ENCODE assay signal across 9 cellular contexts in genomic region chr15:74373056-74373650, GRCh38. TPM values are rescaled to one million over a fixed set of nuclear protein-coding genes. Genes with fewer than 3 reads are reported as not detected.
DNase-seq lines count a peak whose midpoint lies in the region; ATAC-seq, FAIRE-seq and TF ChIP-seq lines count a peak whose summit lies in the region.
"Had no signal": no experiment of that assay in that cellular context is flagged by ENCODE, and none has a peak within 500 bp of the region (broad histone marks: within the 10 kb centered on the region; RNA-seq: fewer than 3 reads in every experiment).

No MANE protein-coding gene starts in this region.

- no peaks in the 10 kb centered on the region for H3K9me2 ChIP-seq in Loucy (replicated peaks; ENCODE audit: low read depth, low read length)

- H3K4me1 ChIP-seq in Loucy (ENCODE audit: insufficient read depth, low read length, poor library complexity, severe bottlenecking) (peaks cover 13% of the 10 kb centered on the region), GM12878 (ENCODE audit: control insufficient read depth, insufficient read depth, low read length) (peaks cover 26% of the 10 kb centered on the region), osteoblast (ENCODE audit: insufficient read depth, low read length) (peaks cover 21% of the 10 kb centered on the region)

- RAD21 ChIA-PET in GM12878 (lab: Charles Lee; ENCODE audit: unreplicated experiment) = interaction anchor here (1.3 to 2.9 kb wide), 4 partner anchors 11 to 396 kb away, joined by 3 to 16 read pairs (median 4); no protein-coding TSS in a partner anchor

- intact Hi-C loops in GM12878 (cut with micrococcal nuclease; ENCODE audit: unreplicated experiment) = loop anchor here (1.0 kb wide), 1 partner anchor 259 kb away; no protein-coding TSS in a partner anchor

- H3K27ac ChIP-seq in GM12878 (ENCODE audit: control insufficient read depth, insufficient read depth) (no peak overlapping the region), osteoblast (ENCODE audit: low read depth, low read length) (no peak overlapping the region), RWPE1 (no peak overlapping the region)

- DNase-seq in NCI-H82 (lab: John Stamatoyannopoulos, UW) (peak; percentile 41), NCI-H82 treated with DMSO at 0.1 percent for 48 hours (lab: John Stamatoyannopoulos, UW; ENCODE audit: unreplicated experiment) (no peak), GM12878 (ENCODE audit: low read depth, low spot score) (no peak), osteoblast (ENCODE audit: insufficient read length, low spot score, missing footprints) (no peak), DMS53 treated with DMSO at 0.1 percent for 48 hours (lab: John Stamatoyannopoulos, UW; ENCODE audit: unreplicated experiment) (no peak), H7 (no peak), RWPE1 (ENCODE audit: low spot score) (no peak)

- in situ Hi-C loops in GM12878 (cut with MboI) = no loop called here

- H3K4me3 ChIP-seq in Loucy (ENCODE audit: low read length, poor library complexity, severe bottlenecking) (peak overlapping the region; percentile 77), GM12878 (peak overlapping the region; percentile 69; the same call in 1 of the 2 replicates), osteoblast (ENCODE audit: insufficient read depth, low read length) (peak overlapping the region; percentile 85), H7 (ENCODE audit: insufficient read depth, low read depth, low read length) (no peak overlapping the region)

- BruUV-seq in GM12878 (replicated peaks; lab: Mats Ljungman, UMichigan) = no TSS peak

- no peaks in the 10 kb centered on the region for H4K20me1 ChIP-seq in Loucy (ENCODE audit: insufficient read depth, low read length, poor library complexity, severe bottlenecking)
- no peaks in the 10 kb centered on the region for H4K20me1 ChIP-seq in GM12878 (ENCODE audit: control insufficient read depth, insufficient read depth)
- no peaks in the 10 kb centered on the region for H4K20me1 ChIP-seq in osteoblast (ENCODE audit: insufficient read depth, low read length)

- ATAC-seq in GM12878 = no peak

- SMC1A ChIA-PET in GM12878 (lab: Charles Lee; ENCODE audit: uncharacterized antibody, unreplicated experiment) = interaction anchor here (1.2 to 21.3 kb wide), 5 partner anchors 9 to 395 kb away, joined by 3 to 544 read pairs (median 3); partner anchors contain the start of gene SEMA7A

- H2AFZ ChIP-seq in Loucy (ENCODE audit: low read length) (no peak overlapping the region; the same call in 1 of the 2 replicates), GM12878 (ENCODE audit: control insufficient read depth, low read depth, low read length) (peak overlapping the region; percentile 39), osteoblast (ENCODE audit: low read length) (peak overlapping the region; percentile 95)

- FAIRE-seq in GM12878 (lab: Jason Lieb, UNC) = no peak
- FAIRE-seq: TTC549 had no signal

- TF ChIP-seq RAD21 in GM12878 (IDR thresholded peaks at IDR 0.05; ENCODE audit: insufficient read depth, low read depth, low read length) = no peak

- TF ChIP-seq EP300 in GM12878 (IDR thresholded peaks at IDR 0.05; ENCODE audit: borderline replicate concordance in 1 of 2, control insufficient read depth in 1 of 2, low read depth in 2 of 2, low read length in 2 of 2) = no peak

- POLR2A ChIA-PET in GM12878 (lab: Charles Lee) = interaction anchor here (0.8 kb wide), 1 partner anchor 65 kb away, joined by 3 read pairs; no protein-coding TSS in a partner anchor
- POLR2A ChIA-PET in RWPE1 (lab: Yijun Ruan, JAX; ENCODE audit: low non-redundant PET) = no interaction called here

- WGBS in GM12878 (ENCODE audit: insufficient coverage, insufficient replicate concordance, low lambda C conversion rate, missing lambda C conversion rate) = 49% methylated on average over 13 of the region's 13 CpGs

- H3K4me2 ChIP-seq in Loucy (ENCODE audit: low read depth, low read length, poor library complexity, severe bottlenecking) (peak overlapping the region; percentile 96), GM12878 (ENCODE audit: control insufficient read depth, insufficient read depth) (peak overlapping the region; percentile 82; the same call in 1 of the 2 replicates), osteoblast (ENCODE audit: insufficient read depth, low read length) (peak overlapping the region; percentile 95)

- no peaks in the 10 kb centered on the region for H3K27me3 ChIP-seq in Loucy (ENCODE audit: insufficient read depth, low read length, poor library complexity, severe bottlenecking)
- no peaks in the 10 kb centered on the region; a peak in 2 of 4 replicates for H3K27me3 ChIP-seq in GM12878 (replicated peaks in 1 of 2; ENCODE audit: control insufficient read depth in 2 of 2, insufficient read depth in 2 of 2, low read length in 1 of 2)
- no peaks in the 10 kb centered on the region for H3K27me3 ChIP-seq in osteoblast (ENCODE audit: insufficient read depth, low read length)
- H3K27me3 ChIP-seq in H7 (ENCODE audit: control insufficient read depth, insufficient read depth, low read length) = no peaks in the 10 kb centered on the region; the same call in 1 of the 2 replicates

- H3K36me3 ChIP-seq in Loucy (ENCODE audit: insufficient read depth, low read length) (no peaks in the 10 kb centered on the region), GM12878 (ENCODE audit: control insufficient read depth in 2 of 2, insufficient read depth in 2 of 2, low read length in 1 of 2) (no peaks in the 10 kb centered on the region), osteoblast (ENCODE audit: insufficient read depth, low read length) (no peaks in the 10 kb centered on the region), H7 (replicated peaks; ENCODE audit: control insufficient read depth, insufficient read depth, low read length) (no peaks in the 10 kb centered on the region)

- CTCF ChIA-PET in GM12878 (lab: Yijun Ruan, JAX) (interaction anchor here (0.6 to 21.7 kb wide), 16 partner anchors 28 to 398 kb away, joined by 3 to 655 read pairs (median 4); partner anchors contain the start of gene SEMA7A), RWPE1 (lab: Yijun Ruan, JAX) (interaction anchor here (0.5 to 2.6 kb wide), 9 partner anchors 10 to 927 kb away, joined by 3 to 9 read pairs (median 5); no protein-coding TSS in a partner anchor)

- H3K9me3 ChIP-seq in Loucy (ENCODE audit: insufficient read depth, low read depth, low read length) (no peaks in the 10 kb centered on the region), GM12878 (replicated peaks; ENCODE audit: control insufficient read depth, insufficient read depth, low read length) (no peaks in the 10 kb centered on the region), osteoblast (ENCODE audit: low read depth, low read length) (no peaks in the 10 kb centered on the region)

- TF ChIP-seq POLR2A in GM12878 (IDR thresholded peaks at IDR 0.05; ENCODE audit: low read depth, low read length) = no peak

- H3K9ac ChIP-seq in Loucy (ENCODE audit: low read depth, low read length, poor library complexity, severe bottlenecking) = no peak overlapping the region
- no peak overlapping the region; the same call in 1 of the 2 replicates for H3K9ac ChIP-seq in GM12878 (ENCODE audit: control insufficient read depth, insufficient read depth, low read length)

- no peak for TF ChIP-seq CTCF in Loucy (conservative IDR thresholded peaks at IDR 0.05; ENCODE audit: low read length)
- no peak for TF ChIP-seq CTCF in GM12878 (IDR thresholded peaks at IDR 0.05 in 2 of 3, conservative IDR thresholded peaks at IDR 0.05 in 1 of 3; ENCODE audit: control insufficient read depth in 2 of 3, extremely low read depth in 1 of 3, insufficient read depth in 1 of 3, low read depth in 3 of 3, low read length in 3 of 3)
- TF ChIP-seq CTCF in osteoblast (IDR thresholded peaks at IDR 0.05; ENCODE audit: extremely low read depth, low read depth, low read length) = no peak
- TF ChIP-seq CTCF in RWPE1 (conservative IDR thresholded peaks at IDR 0.05; ENCODE audit: low read depth) = no peak

- H3F3A ChIP-seq in Loucy (ENCODE audit: low read depth) = no peaks in the 10 kb centered on the region

- H3K79me2 ChIP-seq in Loucy (ENCODE audit: insufficient read depth, low read length) (no peaks in the 10 kb centered on the region), GM12878 (ENCODE audit: control insufficient read depth, insufficient read depth, low read length) (no peaks in the 10 kb centered on the region; the same call in 1 of the 2 replicates), osteoblast (ENCODE audit: insufficient read depth, low read length) (no peaks in the 10 kb centered on the region)

TF ChIP-seq in GM12878, 131 proteins besides CTCF, POLR2A, EP300 and RAD21:
- no peak for TF ChIP-seq NFYA (IDR thresholded peaks at IDR 0.05; ENCODE audit: borderline replicate concordance, low read depth, low read length)
- TF ChIP-seq ETV6 (conservative IDR thresholded peaks at IDR 0.05 in 1 of 2, IDR thresholded peaks at IDR 0.05 in 1 of 2; ENCODE audit: borderline replicate concordance in 1 of 2, low read depth in 1 of 2) = no peak
- no peak for TF ChIP-seq ZNF622 (IDR thresholded peaks at IDR 0.05)

RNA-seq across cellular contexts. Expression of gene CYP11A1, which starts 5.7 kb away (rescaled TPM):
- 8.3 and 9.5 TPM in 2 replicates for total RNA-seq in GM12878 (2013; cell fraction: nucleolus; rRNA removed)
- total RNA-seq in GM12878 (2014; rRNA removed) = not detected in 2 replicates
- not detected in 2 replicates for total RNA-seq in GM12878 (2014; rRNA removed; fragmentation: Illumina TruSeq; extraction: Trizol)
- total RNA-seq in GM12878 (2021) = 0.29 and 0.69 TPM in 2 replicates
- 0.34 TPM for polyA plus RNA-seq in GM12878 (2011; ENCODE audit: low read depth)
- polyA plus RNA-seq in GM12878 (2011; rRNA removed) = 1.1 and 1.2 TPM in 2 replicates
- polyA plus RNA-seq in GM12878 (2011; cell fraction: cytosol; rRNA removed) = 0.90 and 1.7 TPM in 2 replicates
- polyA plus RNA-seq in GM12878 (2011; cell fraction: nucleus; rRNA removed) = 1.4 and 3.2 TPM in 2 replicates
- polyA plus RNA-seq in GM12878 (2012) = 0.50 and 1.1 TPM in 2 replicates
- 0.19 TPM in 1 of 2 replicates, not detected in the other for polyA plus RNA-seq in GM12878 (2014; fragmentation: Illumina TruSeq; extraction: Trizol)
- under 1 TPM; 0.11 to 0.23 TPM for polyA plus RNA-seq in GM12878 (2014; fragmentation: Nextera tagmentation; extraction: Ambion mirVana)
- polyA plus RNA-seq in GM12878 (2014; rRNA removed) = 0.52 TPM in 1 of 2 replicates, not detected in the other
- polyA plus RNA-seq in GM12878 (2016; fragmentation: Nextera tagmentation; extraction: Ambion mirVana) = not detected
- polyA minus RNA-seq in GM12878 (2011; rRNA and poly(A)+ RNA removed) = 0.80 and 2.3 TPM in 2 replicates
- polyA minus RNA-seq in GM12878 (2011; cell fraction: cytosol; rRNA and poly(A)+ RNA removed) = not detected in 2 replicates
- 1.4 and 1.5 TPM in 2 replicates for polyA minus RNA-seq in GM12878 (2011; cell fraction: nucleus; rRNA and poly(A)+ RNA removed)
- 1.4 and 2.1 TPM in 2 replicates for total RNA-seq in osteoblast
- total RNA-seq in H7 (2014; rRNA removed; shearing (Covaris generic)) = 5.2 and 5.6 TPM in 2 replicates
